21 cellular contexts compared by ENCODE assay signal in genomic region chr13:34176636-34177035, GRCh38.
"Had no signal": no experiment of that assay in that cellular context is flagged by ENCODE, and none has a peak within 500 bp of the region (broad histone marks: within the 10 kb centered on the region; RNA-seq: fewer than 3 reads in every experiment).

No MANE protein-coding gene starts in this region.

- ATAC-seq: left cardiac atrium; right cardiac atrium; stimulated activated effector memory CD8-positive, alpha-beta T cell treated with anti-CD3 and anti-CD28 coated beads, Interleukin-12 subunit alpha, Interleukin-12 subunit beta, amount 100 ng/mL, for 72 hours; stimulated activated naive CD8-positive, alpha-beta T cell treated with anti-CD3 and anti-CD28 coated beads, Interleukin-15, Interleukin-2, amounts not matched to agents 100 U/mL and 50 U/mL, for 24 hours had no signal

- H3K36me3 ChIP-seq: colonic mucosa, left ventricle myocardium inferior, ovary, suprapubic skin, thyroid gland, upper lobe of left lung, uterus had no signal

- H3K27ac ChIP-seq: colonic mucosa, left ventricle myocardium inferior, ovary, suprapubic skin, thyroid gland, upper lobe of left lung, uterus had no signal

- H3K4me1 ChIP-seq: colonic mucosa, suprapubic skin, upper lobe of left lung, uterus had no signal

- DNase-seq: colonic mucosa; dermis blood vessel endothelial cell; erythroblast; foreskin melanocyte; immature natural killer cell; kidney; left cardiac atrium; left ventricle myocardium inferior; mesendoderm; naive B cell; ovary; right cardiac atrium; stimulated activated CD4-positive, alpha-beta T cell treated with anti-CD3 and anti-CD28 coated beads, Interleukin-4, amount 100 ng/mL, for 1 hour; stimulated activated CD8-positive, alpha-beta memory T cell treated with anti-CD3 and anti-CD28 coated beads, Interleukin-4, amount 100 ng/mL, for 48 hours; stimulated activated naive CD8-positive, alpha-beta T cell treated with anti-CD3 and anti-CD28 coated beads, Interleukin-15, Interleukin-2, amounts not matched to agents 100 U/mL and 50 U/mL, for 24 hours; thyroid gland; uterus had no signal

- H3K9me3 ChIP-seq: colonic mucosa, left ventricle myocardium inferior, ovary, suprapubic skin, thyroid gland, upper lobe of left lung, uterus had no signal

- H3K4me3 ChIP-seq: colonic mucosa, left ventricle myocardium inferior, lung, ovary, suprapubic skin, thyroid gland, upper lobe of left lung, uterus had no signal

- H3K27me3 ChIP-seq: colonic mucosa, ovary, suprapubic skin, thyroid gland, upper lobe of left lung, uterus had no signal
